In the genomic region with DNA sequence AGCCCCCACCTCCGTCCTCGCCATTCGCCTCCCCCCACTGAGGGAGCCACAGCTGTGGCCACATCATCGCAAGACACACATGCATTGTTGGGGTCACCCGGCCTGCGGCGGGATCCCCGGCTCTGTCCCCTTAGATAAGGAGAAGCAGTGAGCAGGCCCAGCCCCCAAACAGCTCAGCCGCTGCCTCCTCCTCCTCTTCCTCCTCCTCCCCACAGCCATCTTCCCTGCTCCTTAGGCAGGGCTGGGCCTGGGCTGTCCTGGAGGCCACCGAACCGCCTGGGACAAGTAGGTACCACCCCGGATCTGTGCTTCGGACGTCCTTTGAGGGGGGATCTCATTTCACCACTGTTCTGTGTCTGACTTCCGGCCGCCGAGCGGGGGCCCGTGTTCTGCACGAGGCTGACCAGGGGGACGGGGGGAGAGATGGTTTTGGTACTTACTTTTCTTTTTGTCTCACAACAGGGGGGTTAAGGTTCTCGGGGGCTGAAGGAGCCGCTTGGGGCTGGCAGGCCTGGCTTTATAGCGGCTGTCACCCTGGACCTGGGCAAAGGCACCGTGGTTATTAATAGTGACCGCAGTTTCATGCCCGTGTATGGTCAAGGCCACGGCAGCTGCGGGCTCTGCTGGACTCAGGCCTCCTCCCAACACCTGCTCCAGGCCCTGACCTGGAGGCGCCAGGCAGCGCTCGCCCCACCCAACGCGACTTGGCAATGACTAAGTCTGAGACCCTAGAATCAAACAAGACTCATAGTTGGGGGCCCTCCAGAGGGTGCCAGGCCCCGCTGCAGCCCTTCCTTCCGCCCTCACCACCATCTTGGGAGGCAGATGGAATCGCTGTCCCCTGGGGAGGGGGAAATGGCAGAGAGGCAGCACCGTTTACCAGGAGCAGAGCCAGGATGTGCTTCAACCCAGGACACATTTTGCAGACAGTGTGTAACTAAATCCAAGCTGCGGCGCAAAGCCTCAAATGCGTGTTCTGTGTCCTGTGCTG, we compare ENCODE assay signal across 12 cellular contexts. TPM values are rescaled to one million over a fixed set of nuclear protein-coding genes. Genes with fewer than 3 reads are reported as not detected.
DNase-seq lines count a peak whose midpoint lies in the region; ATAC-seq, FAIRE-seq and TF ChIP-seq lines count a peak whose summit lies in the region.
"Had no signal": no experiment of that assay in that cellular context is flagged by ENCODE, and none has a peak within 500 bp of the region (broad histone marks: within the 10 kb centered on the region; RNA-seq: fewer than 3 reads in every experiment).

No MANE protein-coding gene starts in this region.

- H3K9me3 ChIP-seq in muscle layer of colon (ENCODE audit: low read length), result no peaks in the 10 kb centered on the region
- H3K9me3 ChIP-seq in uterus, result no peaks in the 10 kb centered on the region

- intact Hi-C loops in uterus (cut with DNase I; ENCODE audit: low total_unique reads), result no loop called here

- H3K4me1 ChIP-seq in muscle layer of colon (ENCODE audit: insufficient read depth, low read length) (peaks cover 19% of the 10 kb centered on the region), uterus (no peaks in the 10 kb centered on the region)

- peak; percentile 53 to 84 for ATAC-seq in activated T-cell treated with anti-CD3 and anti-CD28 coated beads, Interleukin-2, amount 50 U/mL, for 4 hours

- TF ChIP-seq POLR2A in uterus (IDR thresholded peaks at IDR 0.05), result no peak

- H3K36me3 Mint-ChIP-seq in activated T-cell treated with anti-CD3 and anti-CD28 coated beads, Interleukin-2, amount 50 U/mL, for 4 hours (ENCODE audit: insufficient read depth), result no peaks in the 10 kb centered on the region
- no peaks in the 10 kb centered on the region for H3K36me3 Mint-ChIP-seq in brain

- H3K27me3 ChIP-seq in muscle layer of colon (ENCODE audit: control insufficient read depth in 1 of 2, insufficient read depth in 2 of 2, low read length in 2 of 2), result no peaks in the 10 kb centered on the region
- H3K27me3 ChIP-seq in uterus, result no peaks in the 10 kb centered on the region

- peaks cover 9% of the 10 kb centered on the region for H3K27me3 Mint-ChIP-seq in activated T-cell treated with anti-CD3 and anti-CD28 coated beads, Interleukin-2, amount 50 U/mL, for 4 hours (ENCODE audit: low read depth)
- no peaks in the 10 kb centered on the region for H3K27me3 Mint-ChIP-seq in brain

- H3K27ac ChIP-seq in muscle layer of colon (ENCODE audit: low read depth, low read length) (peak overlapping the region; percentile 80), uterus (peak overlapping the region; percentile 50 to 59)

- H3K27ac Mint-ChIP-seq in brain, result peak overlapping the region in 3 of 5 experiments; percentile 54 to 89 (median 63)

- FAIRE-seq in urothelium cell line (lab: Jason Lieb, UNC), result no peak

- H3K4me3 Mint-ChIP-seq in activated T-cell treated with anti-CD3 and anti-CD28 coated beads, Interleukin-2, amount 50 U/mL, for 4 hours, result peak overlapping the region; percentile 50
- peak overlapping the region in 1 of 5 experiments; percentile 47 for H3K4me3 Mint-ChIP-seq in brain

- no peak for DNase-seq in activated T-cell treated with anti-CD3 and anti-CD28 coated beads, Interleukin-2, amount 50 U/mL, for 4 hours
- no peak for DNase-seq in activated T-cell treated with anti-CD3 and anti-CD28 coated beads, Interleukin-2, amount 50 U/mL, for 1 hour
- DNase-seq in uterus, result no peak
- no peak for DNase-seq in NK-92 (lab: John Stamatoyannopoulos, UW; ENCODE audit: unreplicated experiment)
- DNase-seq in urothelium cell line (ENCODE audit: low spot score), result no peak
- no peak for DNase-seq in activated naive CD4-positive, alpha-beta T cell (lab: John Stamatoyannopoulos, UW)
- DNase-seq: ACHN; stimulated activated CD4-positive, alpha-beta T cell treated with anti-CD3 and anti-CD28 coated beads, Interleukin-2, amount 100 ng/mL, for 48 hours had no signal

- TF ChIP-seq CTCF in brain (conservative IDR thresholded peaks at IDR 0.05), result no peak
- TF ChIP-seq CTCF in uterus (IDR thresholded peaks at IDR 0.05), result no peak

- peak overlapping the region; percentile 17 for H3K9ac ChIP-seq in muscle layer of colon (ENCODE audit: low read length)

- H3K4me1 Mint-ChIP-seq in activated T-cell treated with anti-CD3 and anti-CD28 coated beads, Interleukin-2, amount 50 U/mL, for 4 hours (ENCODE audit: low read depth), result peaks cover 8% of the 10 kb centered on the region
- peaks cover 4% of the 10 kb centered on the region for H3K4me1 Mint-ChIP-seq in brain

- peak overlapping the region in 1 of 2 donors; percentile 41 for H3K4me3 ChIP-seq in muscle layer of colon (ENCODE audit: low read depth in 1 of 2, low read length in 2 of 2)
- peak overlapping the region; percentile 1 to 4 for H3K4me3 ChIP-seq in uterus

- H3K36me3 ChIP-seq in muscle layer of colon (ENCODE audit: insufficient read depth, low read length) (peaks cover 5% of the 10 kb centered on the region), uterus (no peaks in the 10 kb centered on the region)

- H3K9me3 Mint-ChIP-seq in activated T-cell treated with anti-CD3 and anti-CD28 coated beads, Interleukin-2, amount 50 U/mL, for 4 hours, result no peaks in the 10 kb centered on the region
- H3K9me3 Mint-ChIP-seq in brain, result no peaks in the 10 kb centered on the region

RNA-seq across cellular contexts. Expression of a gene that starts 18.3 kb away (rescaled TPM):
- total RNA-seq in activated T-cell treated with anti-CD3 and anti-CD28 coated beads, Interleukin-2, amount 50 U/mL, for 4 hours, result not detected
- polyA plus RNA-seq in brain (ENCODE audit: insufficient read depth, low read depth, low replicate concordance), result 0.31 TPM
- under 1 TPM in 1 of 4 donors, not detected in 3; 0.67 TPM for total RNA-seq in uterus
- total RNA-seq: M059J; T-helper 2 cell treated with Interferon-gamma antibody and Interleukin-4, amounts not matched to agents 100 ng/mL and 5 ng/mL, for 36 hours had no signal

RNA-seq across cellular contexts. Expression of a gene that starts 19.7 kb away (rescaled TPM):
- total RNA-seq in activated T-cell treated with anti-CD3 and anti-CD28 coated beads, Interleukin-2, amount 50 U/mL, for 4 hours, result 10 to 100 TPM; 41.6 to 44.3 (median 42.6) TPM
- polyA plus RNA-seq in brain (ENCODE audit: insufficient read depth, low read depth, low replicate concordance), result 83.8 TPM
- total RNA-seq in uterus, result 100 to 1,000 TPM in 2 of 4 donors, 10 to 100 TPM in 1, 1 to 10 TPM in 1; 7.1 to 119 (median 91.9) TPM

RNA-seq across cellular contexts. Expression of a gene that starts 34.1 kb away (rescaled TPM):
- total RNA-seq in activated T-cell treated with anti-CD3 and anti-CD28 coated beads, Interleukin-2, amount 50 U/mL, for 4 hours, result 1,000 to 10,000 TPM; 3,493 to 4,080 (median 3,609) TPM
- 3,920 TPM for polyA plus RNA-seq in brain (ENCODE audit: insufficient read depth, low read depth, low replicate concordance)
- total RNA-seq in uterus, result 1,000 to 10,000 TPM in 2 of 4 donors, 100 to 1,000 TPM in 2; 936 to 2,469 (median 1,635) TPM

RNA-seq across cellular contexts. Expression of a gene that starts 56.4 kb away (rescaled TPM):
- total RNA-seq in activated T-cell treated with anti-CD3 and anti-CD28 coated beads, Interleukin-2, amount 50 U/mL, for 4 hours, result 10 to 100 TPM; 33.9 to 37.0 (median 35.3) TPM
- 41.9 TPM for polyA plus RNA-seq in brain (ENCODE audit: insufficient read depth, low read depth, low replicate concordance)
- total RNA-seq in uterus, result 10 to 100 TPM in 3 of 4 donors, 1 to 10 TPM in 1; 10.0 to 39.4 (median 23.4) TPM
